In the genomic region with DNA sequence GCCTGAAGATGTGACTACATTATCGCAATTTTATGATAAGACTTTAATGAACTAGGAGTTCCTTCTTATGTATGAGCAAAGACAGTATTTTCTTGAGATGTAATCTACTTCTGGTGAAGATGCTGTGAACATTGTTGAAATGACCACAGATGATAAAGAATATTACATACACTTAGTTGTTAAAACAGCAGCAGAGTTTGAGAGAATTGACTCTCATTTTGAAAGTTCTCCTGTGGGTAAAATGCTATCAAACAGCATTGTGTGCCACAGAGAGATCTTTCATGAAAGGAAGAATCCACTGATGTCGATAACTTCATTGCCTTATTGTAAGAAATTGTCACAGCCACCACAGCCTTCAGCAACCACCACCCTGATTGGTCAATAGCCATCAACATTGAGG, we compare ENCODE assay signal across 1 cellular context.
TF ChIP-seq lines count a peak whose summit lies in the region.

No MANE protein-coding gene starts in this region.

TF ChIP-seq in H1, 55 proteins besides CTCF, POLR2A, EP300 and RAD21:
- TF ChIP-seq GTF2F1 (IDR thresholded peaks at IDR 0.05; ENCODE audit: borderline replicate concordance, low read depth, low read length) (no peak), NANOG (IDR thresholded peaks at IDR 0.05; ENCODE audit: insufficient read depth, low read depth, low read length, poor library complexity, severe bottlenecking) (no peak), JUN (IDR thresholded peaks at IDR 0.05; ENCODE audit: low read depth, low read length) (no peak), HDAC2 (IDR thresholded peaks at IDR 0.05; ENCODE audit: borderline replicate concordance in 1 of 2, low read depth in 2 of 2, low read length in 2 of 2) (no peak), SAP30 (IDR thresholded peaks at IDR 0.05; ENCODE audit: insufficient read depth, insufficient replicate concordance, low read length) (no peak), KDM5A (IDR thresholded peaks at IDR 0.05; ENCODE audit: low read length) (no peak), TBP (IDR thresholded peaks at IDR 0.05; ENCODE audit: low read depth, low read length) (no peak), JUND (IDR thresholded peaks at IDR 0.05; ENCODE audit: low read length) (no peak), TCF12 (IDR thresholded peaks at IDR 0.05; ENCODE audit: low read depth, low read length) (no peak), CHD2 (IDR thresholded peaks at IDR 0.05; ENCODE audit: low read length) (no peak), EZH2 (IDR thresholded peaks at IDR 0.05; ENCODE audit: low read depth, low read length, severe bottlenecking) (no peak), POU5F1 (IDR thresholded peaks at IDR 0.05; ENCODE audit: low read depth, low read length) (no peak), RFX5 (IDR thresholded peaks at IDR 0.05; ENCODE audit: borderline replicate concordance, low read depth, low read length) (no peak), EGR1 (IDR thresholded peaks at IDR 0.05; ENCODE audit: borderline replicate concordance, low read depth, low read length) (no peak), SRF (IDR thresholded peaks at IDR 0.05; ENCODE audit: low read depth, low read length) (no peak), NRF1 (IDR thresholded peaks at IDR 0.05; ENCODE audit: low read depth, low read length) (no peak), KDM4A (IDR thresholded peaks at IDR 0.05; ENCODE audit: low read depth, low read length, severe bottlenecking) (no peak), BACH1 (IDR thresholded peaks at IDR 0.05; ENCODE audit: low read length) (no peak)
- TF ChIP-seq, protein P1, sequence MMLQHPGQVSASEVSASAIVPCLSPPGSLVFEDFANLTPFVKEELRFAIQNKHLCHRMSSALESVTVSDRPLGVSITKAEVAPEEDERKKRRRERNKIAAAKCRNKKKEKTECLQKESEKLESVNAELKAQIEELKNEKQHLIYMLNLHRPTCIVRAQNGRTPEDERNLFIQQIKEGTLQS (IDR thresholded peaks at IDR 0.05; ENCODE audit: insufficient read depth, low read depth, low read length) = no peak
- TF ChIP-seq, protein P2, sequence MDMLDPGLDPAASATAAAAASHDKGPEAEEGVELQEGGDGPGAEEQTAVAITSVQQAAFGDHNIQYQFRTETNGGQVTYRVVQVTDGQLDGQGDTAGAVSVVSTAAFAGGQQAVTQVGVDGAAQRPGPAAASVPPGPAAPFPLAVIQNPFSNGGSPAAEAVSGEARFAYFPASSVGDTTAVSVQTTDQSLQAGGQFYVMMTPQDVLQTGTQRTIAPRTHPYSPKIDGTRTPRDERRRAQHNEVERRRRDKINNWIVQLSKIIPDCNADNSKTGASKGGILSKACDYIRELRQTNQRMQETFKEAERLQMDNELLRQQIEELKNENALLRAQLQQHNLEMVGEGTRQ (IDR thresholded peaks at IDR 0.05; ENCODE audit: low read length) = no peak
TF ChIP-seq in H1: peak in this region for 0.
